In the genomic region with DNA sequence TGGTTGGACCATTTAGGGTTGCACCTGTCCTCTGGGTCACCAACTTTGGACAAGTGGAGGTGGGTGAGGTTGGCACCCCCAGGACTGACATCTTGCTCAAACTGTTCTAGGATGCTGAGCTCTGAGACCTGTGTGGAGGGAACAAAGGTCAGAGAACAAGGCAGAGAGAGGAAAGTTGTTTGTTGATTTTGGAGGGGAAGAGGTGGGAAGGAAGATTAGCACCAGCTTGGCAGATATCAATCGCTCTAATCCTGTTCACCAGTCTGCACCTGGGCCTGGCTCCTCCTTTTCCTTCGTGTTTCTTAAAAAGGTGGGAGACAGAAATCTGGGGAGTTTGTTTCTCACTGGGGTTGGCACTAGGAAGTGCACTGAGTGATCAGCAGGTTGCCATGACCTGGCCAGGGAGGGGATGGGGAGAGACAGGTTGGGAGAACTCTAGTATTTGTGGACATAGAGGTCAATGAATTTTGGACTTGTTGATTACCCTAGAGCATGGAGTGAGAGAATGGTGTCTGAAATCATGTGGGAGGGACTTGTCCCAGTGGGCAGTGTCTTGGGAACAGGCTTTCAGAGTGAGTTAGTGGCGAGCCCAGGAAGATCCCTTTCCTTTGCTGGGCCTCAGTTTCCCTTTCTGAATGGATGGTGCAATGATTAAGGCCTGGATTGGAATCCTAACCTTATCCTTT, we compare ENCODE assay signal across 17 cellular contexts. TPM values are rescaled to one million over a fixed set of nuclear protein-coding genes. Genes with fewer than 3 reads are reported as not detected.
"Had no signal": no experiment of that assay in that cellular context is flagged by ENCODE, and none has a peak within 500 bp of the region (broad histone marks: within the 10 kb centered on the region; RNA-seq: fewer than 3 reads in every experiment).

No MANE protein-coding gene starts in this region.

RNA-seq across cellular contexts. Expression of a gene that starts 2.4 kb away (rescaled TPM):
- total RNA-seq: glomerular endothelial cell, heart right ventricle, kidney epithelial cell, lower leg skin, natural killer cell, occipital lobe, right cardiac atrium, smooth muscle cell, suprapubic skin, thoracic aorta, upper lobe of right lung had no signal
- polyA plus RNA-seq: heart right ventricle, right cardiac atrium, sigmoid colon, smooth muscle cell had no signal

RNA-seq across cellular contexts. Expression of a gene that starts 29.4 kb away (rescaled TPM):
- total RNA-seq: glomerular endothelial cell, heart right ventricle, hepatocyte, kidney epithelial cell, left lung, lower leg skin, mesenteric fat pad, natural killer cell, prostate gland, right cardiac atrium, smooth muscle cell, subcutaneous adipose tissue, suprapubic skin, thoracic aorta had no signal
- polyA plus RNA-seq: heart right ventricle, hepatocyte, right cardiac atrium, sigmoid colon, smooth muscle cell had no signal
